ENCODE assay signal across 1 cellular context in the genomic region with DNA sequence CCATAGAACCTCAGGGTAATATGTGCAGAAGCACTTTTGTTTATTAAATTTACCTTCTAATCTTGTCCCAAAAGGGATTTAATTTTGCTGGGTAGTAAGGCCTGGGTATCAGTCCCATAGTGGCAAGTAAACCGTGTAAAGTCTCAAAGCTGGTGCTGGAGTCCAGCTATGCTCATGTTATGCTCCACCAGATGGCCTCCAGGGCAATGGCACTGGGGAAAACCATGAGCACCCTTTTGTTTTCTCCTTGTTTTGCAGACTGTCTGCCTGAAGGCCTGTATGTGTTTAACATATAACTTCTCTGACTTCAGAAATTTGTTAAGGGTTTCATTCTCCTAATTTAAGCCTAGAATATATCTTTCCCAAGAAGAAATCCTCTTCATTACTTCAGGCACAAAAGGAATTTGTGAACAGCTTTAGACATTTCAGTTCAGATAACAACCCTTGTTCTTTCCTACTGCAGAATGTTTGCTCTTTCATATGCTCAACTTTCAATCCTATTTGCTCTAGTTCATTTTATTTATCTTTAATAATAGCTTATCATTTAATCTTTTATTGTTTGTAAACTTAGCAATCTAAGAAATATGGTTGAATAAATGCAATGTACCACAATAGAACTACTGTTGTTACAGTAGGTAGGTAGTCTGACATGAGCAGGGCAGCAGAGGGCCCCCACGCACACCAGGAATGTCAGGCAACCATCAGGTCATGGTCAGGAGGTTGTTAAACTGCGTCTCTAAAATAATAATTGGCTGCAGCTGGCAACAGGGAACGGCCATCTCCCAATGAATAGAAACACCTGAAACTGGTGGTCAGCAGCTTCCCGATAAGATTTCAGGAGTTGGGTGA.
TF ChIP-seq lines count a peak whose summit lies in the region.

No MANE protein-coding gene starts in this region.

TF ChIP-seq in H1, 55 proteins besides CTCF, POLR2A, EP300 and RAD21 (continued from another document):
- TF ChIP-seq ASH2L (IDR thresholded peaks at IDR 0.05; ENCODE audit: low read length), result no peak
- TF ChIP-seq BRCA1 (IDR thresholded peaks at IDR 0.05; ENCODE audit: low read depth, low read length), result no peak
- TF ChIP-seq CREB1 (IDR thresholded peaks at IDR 0.05), result no peak
- TF ChIP-seq MAFK (IDR thresholded peaks at IDR 0.05; ENCODE audit: low read depth, low read length), result no peak
- TF ChIP-seq RNF2 (IDR thresholded peaks at IDR 0.05; ENCODE audit: borderline replicate concordance, low read depth, low read length, missing control alignments, poor library complexity, severe bottlenecking), result no peak
- no peak for TF ChIP-seq PHF8 (conservative IDR thresholded peaks at IDR 0.05; ENCODE audit: low read depth, low read length)
- no peak for TF ChIP-seq YY1 (IDR thresholded peaks at IDR 0.05; ENCODE audit: low read depth, low read length)
- no peak for TF ChIP-seq TAF7 (optimal IDR thresholded peaks at IDR 0.05; ENCODE audit: borderline replicate concordance, low read depth, low read length)
- TF ChIP-seq, protein P1, sequence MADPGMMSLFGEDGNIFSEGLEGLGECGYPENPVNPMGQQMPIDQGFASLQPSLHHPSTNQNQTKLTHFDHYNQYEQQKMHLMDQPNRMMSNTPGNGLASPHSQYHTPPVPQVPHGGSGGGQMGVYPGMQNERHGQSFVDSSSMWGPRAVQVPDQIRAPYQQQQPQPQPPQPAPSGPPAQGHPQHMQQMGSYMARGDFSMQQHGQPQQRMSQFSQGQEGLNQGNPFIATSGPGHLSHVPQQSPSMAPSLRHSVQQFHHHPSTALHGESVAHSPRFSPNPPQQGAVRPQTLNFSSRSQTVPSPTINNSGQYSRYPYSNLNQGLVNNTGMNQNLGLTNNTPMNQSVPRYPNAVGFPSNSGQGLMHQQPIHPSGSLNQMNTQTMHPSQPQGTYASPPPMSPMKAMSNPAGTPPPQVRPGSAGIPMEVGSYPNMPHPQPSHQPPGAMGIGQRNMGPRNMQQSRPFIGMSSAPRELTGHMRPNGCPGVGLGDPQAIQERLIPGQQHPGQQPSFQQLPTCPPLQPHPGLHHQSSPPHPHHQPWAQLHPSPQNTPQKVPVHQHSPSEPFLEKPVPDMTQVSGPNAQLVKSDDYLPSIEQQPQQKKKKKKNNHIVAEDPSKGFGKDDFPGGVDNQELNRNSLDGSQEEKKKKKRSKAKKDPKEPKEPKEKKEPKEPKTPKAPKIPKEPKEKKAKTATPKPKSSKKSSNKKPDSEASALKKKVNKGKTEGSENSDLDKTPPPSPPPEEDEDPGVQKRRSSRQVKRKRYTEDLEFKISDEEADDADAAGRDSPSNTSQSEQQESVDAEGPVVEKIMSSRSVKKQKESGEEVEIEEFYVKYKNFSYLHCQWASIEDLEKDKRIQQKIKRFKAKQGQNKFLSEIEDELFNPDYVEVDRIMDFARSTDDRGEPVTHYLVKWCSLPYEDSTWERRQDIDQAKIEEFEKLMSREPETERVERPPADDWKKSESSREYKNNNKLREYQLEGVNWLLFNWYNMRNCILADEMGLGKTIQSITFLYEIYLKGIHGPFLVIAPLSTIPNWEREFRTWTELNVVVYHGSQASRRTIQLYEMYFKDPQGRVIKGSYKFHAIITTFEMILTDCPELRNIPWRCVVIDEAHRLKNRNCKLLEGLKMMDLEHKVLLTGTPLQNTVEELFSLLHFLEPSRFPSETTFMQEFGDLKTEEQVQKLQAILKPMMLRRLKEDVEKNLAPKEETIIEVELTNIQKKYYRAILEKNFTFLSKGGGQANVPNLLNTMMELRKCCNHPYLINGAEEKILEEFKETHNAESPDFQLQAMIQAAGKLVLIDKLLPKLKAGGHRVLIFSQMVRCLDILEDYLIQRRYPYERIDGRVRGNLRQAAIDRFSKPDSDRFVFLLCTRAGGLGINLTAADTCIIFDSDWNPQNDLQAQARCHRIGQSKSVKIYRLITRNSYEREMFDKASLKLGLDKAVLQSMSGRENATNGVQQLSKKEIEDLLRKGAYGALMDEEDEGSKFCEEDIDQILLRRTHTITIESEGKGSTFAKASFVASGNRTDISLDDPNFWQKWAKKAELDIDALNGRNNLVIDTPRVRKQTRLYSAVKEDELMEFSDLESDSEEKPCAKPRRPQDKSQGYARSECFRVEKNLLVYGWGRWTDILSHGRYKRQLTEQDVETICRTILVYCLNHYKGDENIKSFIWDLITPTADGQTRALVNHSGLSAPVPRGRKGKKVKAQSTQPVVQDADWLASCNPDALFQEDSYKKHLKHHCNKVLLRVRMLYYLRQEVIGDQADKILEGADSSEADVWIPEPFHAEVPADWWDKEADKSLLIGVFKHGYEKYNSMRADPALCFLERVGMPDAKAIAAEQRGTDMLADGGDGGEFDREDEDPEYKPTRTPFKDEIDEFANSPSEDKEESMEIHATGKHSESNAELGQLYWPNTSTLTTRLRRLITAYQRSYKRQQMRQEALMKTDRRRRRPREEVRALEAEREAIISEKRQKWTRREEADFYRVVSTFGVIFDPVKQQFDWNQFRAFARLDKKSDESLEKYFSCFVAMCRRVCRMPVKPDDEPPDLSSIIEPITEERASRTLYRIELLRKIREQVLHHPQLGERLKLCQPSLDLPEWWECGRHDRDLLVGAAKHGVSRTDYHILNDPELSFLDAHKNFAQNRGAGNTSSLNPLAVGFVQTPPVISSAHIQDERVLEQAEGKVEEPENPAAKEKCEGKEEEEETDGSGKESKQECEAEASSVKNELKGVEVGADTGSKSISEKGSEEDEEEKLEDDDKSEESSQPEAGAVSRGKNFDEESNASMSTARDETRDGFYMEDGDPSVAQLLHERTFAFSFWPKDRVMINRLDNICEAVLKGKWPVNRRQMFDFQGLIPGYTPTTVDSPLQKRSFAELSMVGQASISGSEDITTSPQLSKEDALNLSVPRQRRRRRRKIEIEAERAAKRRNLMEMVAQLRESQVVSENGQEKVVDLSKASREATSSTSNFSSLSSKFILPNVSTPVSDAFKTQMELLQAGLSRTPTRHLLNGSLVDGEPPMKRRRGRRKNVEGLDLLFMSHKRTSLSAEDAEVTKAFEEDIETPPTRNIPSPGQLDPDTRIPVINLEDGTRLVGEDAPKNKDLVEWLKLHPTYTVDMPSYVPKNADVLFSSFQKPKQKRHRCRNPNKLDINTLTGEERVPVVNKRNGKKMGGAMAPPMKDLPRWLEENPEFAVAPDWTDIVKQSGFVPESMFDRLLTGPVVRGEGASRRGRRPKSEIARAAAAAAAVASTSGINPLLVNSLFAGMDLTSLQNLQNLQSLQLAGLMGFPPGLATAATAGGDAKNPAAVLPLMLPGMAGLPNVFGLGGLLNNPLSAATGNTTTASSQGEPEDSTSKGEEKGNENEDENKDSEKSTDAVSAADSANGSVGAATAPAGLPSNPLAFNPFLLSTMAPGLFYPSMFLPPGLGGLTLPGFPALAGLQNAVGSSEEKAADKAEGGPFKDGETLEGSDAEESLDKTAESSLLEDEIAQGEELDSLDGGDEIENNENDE (IDR thresholded peaks at IDR 0.05; ENCODE audit: insufficient replicate concordance, low read length), result no peak
